Comparison of ENCODE assay signal across 2 cellular contexts in the genomic region with DNA sequence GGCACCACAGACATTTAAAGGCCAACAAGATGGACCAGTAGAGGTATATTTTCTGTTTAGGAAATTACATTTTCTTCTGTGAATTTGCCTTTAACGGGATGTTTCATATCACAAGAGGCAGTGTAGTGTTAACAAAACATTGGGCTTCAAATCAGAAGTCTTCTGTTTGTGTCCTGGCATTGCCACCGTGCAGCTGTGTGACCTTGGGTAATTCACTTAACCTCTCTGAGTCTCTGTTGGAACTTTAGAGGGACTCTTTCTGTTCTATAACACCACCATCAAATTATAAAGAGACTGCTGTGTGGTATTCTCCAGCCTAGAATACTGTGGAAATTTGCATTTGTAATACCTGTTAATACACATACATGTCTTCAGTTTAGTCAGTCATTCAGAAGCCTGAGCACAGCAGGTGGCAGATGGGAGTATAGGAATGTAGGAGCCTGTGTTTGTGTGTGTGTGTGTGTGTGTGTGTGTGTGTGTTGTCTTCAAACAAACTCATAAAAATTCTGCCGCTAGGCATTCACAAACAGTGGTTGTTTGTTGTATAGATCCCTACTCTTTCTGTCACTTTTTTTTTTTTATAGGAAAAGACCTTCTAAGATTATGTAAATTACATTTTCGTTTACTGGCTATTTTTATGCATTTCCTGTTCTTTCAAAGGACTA.
A peak's percentile ranks its signal among the peaks of the same experiment; 100 is the strongest.
TF ChIP-seq lines count a peak whose summit lies in the region.

No MANE protein-coding gene starts in this region.

TF ChIP-seq in HEK293, 187 proteins besides CTCF, POLR2A, EP300 and RAD21 (continued from another document):
- TF ChIP-seq, protein P1, sequence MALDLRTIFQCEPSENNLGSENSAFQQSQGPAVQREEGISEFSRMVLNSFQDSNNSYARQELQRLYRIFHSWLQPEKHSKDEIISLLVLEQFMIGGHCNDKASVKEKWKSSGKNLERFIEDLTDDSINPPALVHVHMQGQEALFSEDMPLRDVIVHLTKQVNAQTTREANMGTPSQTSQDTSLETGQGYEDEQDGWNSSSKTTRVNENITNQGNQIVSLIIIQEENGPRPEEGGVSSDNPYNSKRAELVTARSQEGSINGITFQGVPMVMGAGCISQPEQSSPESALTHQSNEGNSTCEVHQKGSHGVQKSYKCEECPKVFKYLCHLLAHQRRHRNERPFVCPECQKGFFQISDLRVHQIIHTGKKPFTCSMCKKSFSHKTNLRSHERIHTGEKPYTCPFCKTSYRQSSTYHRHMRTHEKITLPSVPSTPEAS (tag by site-specific recombination; IDR thresholded peaks at IDR 0.05), result peak; percentile 46
- TF ChIP-seq ZNF48 (tag by site-specific recombination; IDR thresholded peaks at IDR 0.05) (no peak), WT1 (tag by site-specific recombination; IDR thresholded peaks at IDR 0.05) (peak; percentile 57; the same call in 1 of the 2 replicates), ZNF391 (tag by site-specific recombination; IDR thresholded peaks at IDR 0.05; ENCODE audit: borderline replicate concordance, low read depth) (no peak), ZNF416 (tag by site-specific recombination; IDR thresholded peaks at IDR 0.05) (no peak), ZNF24 (tag by site-specific recombination; IDR thresholded peaks at IDR 0.05) (no peak)
- TF ChIP-seq, protein P2, sequence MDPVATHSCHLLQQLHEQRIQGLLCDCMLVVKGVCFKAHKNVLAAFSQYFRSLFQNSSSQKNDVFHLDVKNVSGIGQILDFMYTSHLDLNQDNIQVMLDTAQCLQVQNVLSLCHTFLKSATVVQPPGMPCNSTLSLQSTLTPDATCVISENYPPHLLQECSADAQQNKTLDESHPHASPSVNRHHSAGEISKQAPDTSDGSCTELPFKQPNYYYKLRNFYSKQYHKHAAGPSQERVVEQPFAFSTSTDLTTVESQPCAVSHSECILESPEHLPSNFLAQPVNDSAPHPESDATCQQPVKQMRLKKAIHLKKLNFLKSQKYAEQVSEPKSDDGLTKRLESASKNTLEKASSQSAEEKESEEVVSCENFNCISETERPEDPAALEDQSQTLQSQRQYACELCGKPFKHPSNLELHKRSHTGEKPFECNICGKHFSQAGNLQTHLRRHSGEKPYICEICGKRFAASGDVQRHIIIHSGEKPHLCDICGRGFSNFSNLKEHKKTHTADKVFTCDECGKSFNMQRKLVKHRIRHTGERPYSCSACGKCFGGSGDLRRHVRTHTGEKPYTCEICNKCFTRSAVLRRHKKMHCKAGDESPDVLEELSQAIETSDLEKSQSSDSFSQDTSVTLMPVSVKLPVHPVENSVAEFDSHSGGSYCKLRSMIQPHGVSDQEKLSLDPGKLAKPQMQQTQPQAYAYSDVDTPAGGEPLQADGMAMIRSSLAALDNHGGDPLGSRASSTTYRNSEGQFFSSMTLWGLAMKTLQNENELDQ (tag by site-specific recombination; IDR thresholded peaks at IDR 0.05; ENCODE audit: low read depth), result no peak
- TF ChIP-seq, protein P3, sequence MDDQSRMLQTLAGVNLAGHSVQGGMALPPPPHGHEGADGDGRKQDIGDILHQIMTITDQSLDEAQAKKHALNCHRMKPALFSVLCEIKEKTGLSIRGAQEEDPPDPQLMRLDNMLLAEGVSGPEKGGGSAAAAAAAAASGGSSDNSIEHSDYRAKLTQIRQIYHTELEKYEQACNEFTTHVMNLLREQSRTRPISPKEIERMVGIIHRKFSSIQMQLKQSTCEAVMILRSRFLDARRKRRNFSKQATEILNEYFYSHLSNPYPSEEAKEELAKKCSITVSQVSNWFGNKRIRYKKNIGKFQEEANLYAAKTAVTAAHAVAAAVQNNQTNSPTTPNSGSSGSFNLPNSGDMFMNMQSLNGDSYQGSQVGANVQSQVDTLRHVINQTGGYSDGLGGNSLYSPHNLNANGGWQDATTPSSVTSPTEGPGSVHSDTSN (CRISPR knock-in tag; IDR thresholded peaks at IDR 0.05), result no peak

TF ChIP-seq in WTC11, 78 proteins besides CTCF, POLR2A, EP300 and RAD21 (continued from another document):
- TF ChIP-seq, protein P4, sequence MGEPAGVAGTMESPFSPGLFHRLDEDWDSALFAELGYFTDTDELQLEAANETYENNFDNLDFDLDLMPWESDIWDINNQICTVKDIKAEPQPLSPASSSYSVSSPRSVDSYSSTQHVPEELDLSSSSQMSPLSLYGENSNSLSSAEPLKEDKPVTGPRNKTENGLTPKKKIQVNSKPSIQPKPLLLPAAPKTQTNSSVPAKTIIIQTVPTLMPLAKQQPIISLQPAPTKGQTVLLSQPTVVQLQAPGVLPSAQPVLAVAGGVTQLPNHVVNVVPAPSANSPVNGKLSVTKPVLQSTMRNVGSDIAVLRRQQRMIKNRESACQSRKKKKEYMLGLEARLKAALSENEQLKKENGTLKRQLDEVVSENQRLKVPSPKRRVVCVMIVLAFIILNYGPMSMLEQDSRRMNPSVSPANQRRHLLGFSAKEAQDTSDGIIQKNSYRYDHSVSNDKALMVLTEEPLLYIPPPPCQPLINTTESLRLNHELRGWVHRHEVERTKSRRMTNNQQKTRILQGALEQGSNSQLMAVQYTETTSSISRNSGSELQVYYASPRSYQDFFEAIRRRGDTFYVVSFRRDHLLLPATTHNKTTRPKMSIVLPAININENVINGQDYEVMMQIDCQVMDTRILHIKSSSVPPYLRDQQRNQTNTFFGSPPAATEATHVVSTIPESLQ (CRISPR knock-in tag; IDR thresholded peaks at IDR 0.05), result no peak
- TF ChIP-seq NR3C1 (CRISPR knock-in tag; conservative IDR thresholded peaks at IDR 0.05; ENCODE audit: low read depth) (no peak), ELF4 (CRISPR knock-in tag; IDR thresholded peaks at IDR 0.05; ENCODE audit: low read depth) (no peak), TCF7 (CRISPR knock-in tag; IDR thresholded peaks at IDR 0.05; ENCODE audit: low read depth) (no peak), ZNF232 (CRISPR knock-in tag; IDR thresholded peaks at IDR 0.05) (no peak), RELA (CRISPR knock-in tag; IDR thresholded peaks at IDR 0.05; ENCODE audit: borderline replicate concordance) (no peak)
- TF ChIP-seq, protein P5, sequence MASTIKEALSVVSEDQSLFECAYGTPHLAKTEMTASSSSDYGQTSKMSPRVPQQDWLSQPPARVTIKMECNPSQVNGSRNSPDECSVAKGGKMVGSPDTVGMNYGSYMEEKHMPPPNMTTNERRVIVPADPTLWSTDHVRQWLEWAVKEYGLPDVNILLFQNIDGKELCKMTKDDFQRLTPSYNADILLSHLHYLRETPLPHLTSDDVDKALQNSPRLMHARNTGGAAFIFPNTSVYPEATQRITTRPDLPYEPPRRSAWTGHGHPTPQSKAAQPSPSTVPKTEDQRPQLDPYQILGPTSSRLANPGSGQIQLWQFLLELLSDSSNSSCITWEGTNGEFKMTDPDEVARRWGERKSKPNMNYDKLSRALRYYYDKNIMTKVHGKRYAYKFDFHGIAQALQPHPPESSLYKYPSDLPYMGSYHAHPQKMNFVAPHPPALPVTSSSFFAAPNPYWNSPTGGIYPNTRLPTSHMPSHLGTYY (CRISPR knock-in tag; IDR thresholded peaks at IDR 0.05), result no peak
